ENCODE assay signal across 8 cellular contexts in the genomic region with DNA sequence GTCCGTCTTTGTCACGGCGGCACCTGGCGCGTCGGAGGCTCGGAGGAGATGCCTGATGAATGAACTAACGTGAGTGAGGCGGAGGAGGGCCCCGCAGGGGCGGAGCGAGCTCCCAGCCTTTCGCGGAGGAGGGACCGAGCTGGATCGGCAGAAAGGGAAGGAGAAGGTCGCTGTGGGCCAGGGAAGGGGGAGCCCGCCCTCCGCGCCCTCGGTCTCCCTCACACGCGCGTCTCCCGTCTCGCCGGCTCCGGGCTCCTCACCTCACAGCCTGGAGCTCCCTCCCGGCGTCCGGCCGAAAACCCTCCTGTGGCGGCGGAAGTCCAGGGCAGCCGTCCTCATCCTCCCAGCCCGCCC.
A peak's percentile ranks its signal among the peaks of the same experiment; 100 is the strongest.
DNase-seq lines count a peak whose midpoint lies in the region; ATAC-seq and TF ChIP-seq lines count a peak whose summit lies in the region.

No MANE protein-coding gene starts in this region.

- ATAC-seq in GM19467 (IDR thresholded peaks at IDR 0.05; ENCODE audit: unreplicated experiment) = peak; percentile 61
- peak; percentile 28 for ATAC-seq in HG03575 (IDR thresholded peaks at IDR 0.05; ENCODE audit: extremely low read depth, insufficient number of reproducible peaks, low FRiP score, unreplicated experiment)
- peak; percentile 81 for ATAC-seq in stimulated activated effector memory CD8-positive, alpha-beta T cell treated with anti-CD3 and anti-CD28 coated beads, Interleukin-12 subunit alpha, Interleukin-12 subunit beta, amount 100 ng/mL, for 72 hours

- H3F3A ChIP-seq in OCI-LY1 (ENCODE audit: insufficient read depth, low read length) = no peaks in the 10 kb centered on the region

- no peak overlapping the region for H3K27ac ChIP-seq in OCI-LY1 (ENCODE audit: low read depth, low read length, poor library complexity, severe bottlenecking)
- peak overlapping the region; percentile 83 for H3K27ac ChIP-seq in muscle layer of colon (ENCODE audit: low read depth, low read length)

- no peaks in the 10 kb centered on the region for H3K36me3 Mint-ChIP-seq in stimulated activated effector memory CD8-positive, alpha-beta T cell treated with anti-CD3 and anti-CD28 coated beads, Interleukin-12 subunit alpha, Interleukin-12 subunit beta, amount 100 ng/mL, for 72 hours

- H3K4me3 Mint-ChIP-seq in stimulated activated effector memory CD8-positive, alpha-beta T cell treated with anti-CD3 and anti-CD28 coated beads, Interleukin-12 subunit alpha, Interleukin-12 subunit beta, amount 100 ng/mL, for 72 hours = peak overlapping the region; percentile 85

- TF ChIP-seq CTCF in OCI-LY1 (IDR thresholded peaks at IDR 0.05; ENCODE audit: low read length) = no peak

- H4K20me1 ChIP-seq in OCI-LY1 (ENCODE audit: insufficient read depth, low read length) = no peaks in the 10 kb centered on the region

- peak overlapping the region; percentile 70 for H3K4me2 ChIP-seq in OCI-LY1 (ENCODE audit: low read length)

- H3K9ac ChIP-seq in OCI-LY1 (ENCODE audit: low read length) (peak overlapping the region; percentile 80), muscle layer of colon (ENCODE audit: low read length) (peak overlapping the region; percentile 36)

- peak overlapping the region; percentile 91 for H3K27ac Mint-ChIP-seq in stimulated activated effector memory CD8-positive, alpha-beta T cell treated with anti-CD3 and anti-CD28 coated beads, Interleukin-12 subunit alpha, Interleukin-12 subunit beta, amount 100 ng/mL, for 72 hours

- peak overlapping the region; percentile 81 for H3K4me3 ChIP-seq in OCI-LY1 (ENCODE audit: low read depth, low read length, poor library complexity, severe bottlenecking)
- peak overlapping the region; percentile 69 to 70 for H3K4me3 ChIP-seq in muscle layer of colon (ENCODE audit: low read depth in 1 of 2, low read length in 2 of 2)

- peaks cover 20% of the 10 kb centered on the region for H3K36me3 ChIP-seq in OCI-LY1 (ENCODE audit: insufficient read depth, low read length)
- H3K36me3 ChIP-seq in muscle layer of colon (ENCODE audit: insufficient read depth, low read length) = peaks cover 28% of the 10 kb centered on the region

- H2AFZ ChIP-seq in OCI-LY1 (ENCODE audit: low read length) = no peak overlapping the region

- H3K27me3 ChIP-seq in OCI-LY1 (ENCODE audit: insufficient read depth, low read length) (no peaks in the 10 kb centered on the region), muscle layer of colon (ENCODE audit: control insufficient read depth in 1 of 2, insufficient read depth in 2 of 2, low read length in 2 of 2) (no peaks in the 10 kb centered on the region)

- DNase-seq in COLO668 (lab: John Stamatoyannopoulos, UW; ENCODE audit: unreplicated experiment) (peak; percentile 82), erythroblast (lab: John Stamatoyannopoulos, UW) (peak; percentile 71 to 73)
- DNase-seq in activated T-cell treated with anti-CD3 and anti-CD28 coated beads, Interleukin-2, amount 50 U/mL, for 1 hour = peak; percentile 76
- DNase-seq in stimulated activated effector memory CD8-positive, alpha-beta T cell treated with anti-CD3 and anti-CD28 coated beads, Interleukin-12 subunit alpha, Interleukin-12 subunit beta, amount 100 ng/mL, for 72 hours (ENCODE audit: low spot score in 2 of 2) = peak; percentile 49 to 79

- peaks cover 17% of the 10 kb centered on the region for H3K4me1 ChIP-seq in OCI-LY1 (ENCODE audit: insufficient read depth, low read length, severe bottlenecking)
- peaks cover 29% of the 10 kb centered on the region for H3K4me1 ChIP-seq in muscle layer of colon (ENCODE audit: insufficient read depth, low read length)

- H3K9me2 ChIP-seq in OCI-LY1 (ENCODE audit: low read depth, low read length) = no peaks in the 10 kb centered on the region

- H3K9me3 ChIP-seq in OCI-LY1 (ENCODE audit: low read length) = no peaks in the 10 kb centered on the region
- no peaks in the 10 kb centered on the region for H3K9me3 ChIP-seq in muscle layer of colon (ENCODE audit: low read length)

- H3K9me3 Mint-ChIP-seq in stimulated activated effector memory CD8-positive, alpha-beta T cell treated with anti-CD3 and anti-CD28 coated beads, Interleukin-12 subunit alpha, Interleukin-12 subunit beta, amount 100 ng/mL, for 72 hours = no peaks in the 10 kb centered on the region

- H3K79me2 ChIP-seq in OCI-LY1 (ENCODE audit: insufficient read depth, low read length) = no peaks in the 10 kb centered on the region

- H3K4me1 Mint-ChIP-seq in stimulated activated effector memory CD8-positive, alpha-beta T cell treated with anti-CD3 and anti-CD28 coated beads, Interleukin-12 subunit alpha, Interleukin-12 subunit beta, amount 100 ng/mL, for 72 hours = peaks cover 34% of the 10 kb centered on the region

- TF ChIP-seq POLR2A in erythroblast (IDR thresholded peaks at IDR 0.05; ENCODE audit: low read length) = peak; percentile 53

Comparison
In these comparisons a context has a peak if more than half of its experiments do, and no peak if none do; other contexts are left out.
1. ATAC-seq: peak in every context shown above with its lines; median percentile 81 in stimulated activated effector memory CD8-positive, alpha-beta T cell treated with anti-CD3 and anti-CD28 coated beads, Interleukin-12 subunit alpha, Interleukin-12 subunit beta, amount 100 ng/mL, for 72 hours; 61 in GM19467; 28 in HG03575.